8 cellular contexts compared by ENCODE assay signal in the genomic region with DNA sequence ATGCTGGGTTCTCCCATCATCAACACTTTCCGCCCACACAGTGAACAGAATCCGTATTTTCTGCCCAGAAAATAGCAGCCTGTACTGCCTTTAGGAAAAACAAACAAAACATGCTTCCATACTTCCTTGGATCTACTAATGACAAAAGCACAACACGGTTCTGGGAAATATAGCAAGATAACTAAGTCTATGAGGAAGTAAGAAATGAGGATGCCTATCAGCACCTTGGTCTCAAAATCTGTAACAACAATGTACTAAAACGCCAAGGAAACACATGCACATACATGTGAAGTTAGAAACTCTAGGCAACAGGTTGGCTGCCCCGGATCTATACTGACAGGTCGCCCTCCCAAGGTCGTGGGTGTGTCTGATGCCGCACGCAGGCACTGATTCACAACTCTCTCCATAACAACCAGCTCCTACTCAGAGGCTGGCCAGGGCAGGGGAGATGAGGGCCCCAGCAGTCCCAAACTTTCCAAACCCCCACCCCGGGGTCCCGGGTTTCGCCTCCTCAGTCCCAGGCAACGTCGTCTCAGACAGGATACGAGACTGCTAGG. TPM values are rescaled to one million over a fixed set of nuclear protein-coding genes. Genes with fewer than 3 reads are reported as not detected.
DNase-seq lines count a peak whose midpoint lies in the region; ATAC-seq, FAIRE-seq and TF ChIP-seq lines count a peak whose summit lies in the region.

No MANE protein-coding gene starts in this region.

- no peaks in the 10 kb centered on the region for H3K27me3 Mint-ChIP-seq in naive B cell
- H3K27me3 Mint-ChIP-seq in stimulated activated naive B cell treated with anti-CD40 and anti-IgM and Interleukin-4, amounts not matched to agents 10 μg/mL and 1 μg/mL and 100 μg/mL, for 72 hours, result no peaks in the 10 kb centered on the region

- no peaks in the 10 kb centered on the region for H3K9me3 Mint-ChIP-seq in naive B cell
- no peaks in the 10 kb centered on the region for H3K9me3 Mint-ChIP-seq in stimulated activated naive B cell treated with anti-CD40 and anti-IgM and Interleukin-4, amounts not matched to agents 10 μg/mL and 1 μg/mL and 100 μg/mL, for 72 hours

- FAIRE-seq in GM18507 (lab: Jason Lieb, UNC), result peak; percentile 49

- H3K4me1 Mint-ChIP-seq in naive B cell, result peaks cover 33 to 62% (median 55%) of the 10 kb centered on the region in 3 donors
- H3K4me1 Mint-ChIP-seq in stimulated activated naive B cell treated with anti-CD40 and anti-IgM and Interleukin-4, amounts not matched to agents 10 μg/mL and 1 μg/mL and 100 μg/mL, for 72 hours, result peaks cover 31 to 48% of the 10 kb centered on the region in 2 donors

- H3K36me3 Mint-ChIP-seq in naive B cell, result peaks cover 0 to 5% of the 10 kb centered on the region in 2 donors
- H3K36me3 Mint-ChIP-seq in stimulated activated naive B cell treated with anti-CD40 and anti-IgM and Interleukin-4, amounts not matched to agents 10 μg/mL and 1 μg/mL and 100 μg/mL, for 72 hours, result peaks cover 1 to 7% of the 10 kb centered on the region in 2 donors

- H3K4me3 Mint-ChIP-seq in naive B cell, result peak overlapping the region; percentile 88 to 97 (median 93)
- H3K4me3 Mint-ChIP-seq in stimulated activated naive B cell treated with anti-CD40 and anti-IgM and Interleukin-4, amounts not matched to agents 10 μg/mL and 1 μg/mL and 100 μg/mL, for 72 hours, result peak overlapping the region; percentile 91 to 93

- ATAC-seq in HG02870 (IDR thresholded peaks at IDR 0.05; ENCODE audit: unreplicated experiment), result peak; percentile 23
- ATAC-seq in naive B cell (ENCODE audit: low read depth in 2 of 2), result peak; percentile 50 to 54
- ATAC-seq in stimulated activated naive B cell treated with anti-CD40 and anti-IgM and Interleukin-4, amounts not matched to agents 10 μg/mL and 1 μg/mL and 100 μg/mL, for 72 hours (replicated peaks), result peak; percentile 59 to 67

- DNase-seq in GM18507 (ENCODE audit: extremely low spot score, insufficient read length, low read depth) (peak; percentile 2), NCI-H345 treated with DMSO at 0.1 percent for 48 hours (lab: John Stamatoyannopoulos, UW; ENCODE audit: unreplicated experiment) (peak; percentile 49), activated T-cell treated with anti-CD3 and anti-CD28 coated beads for 1 hour (ENCODE audit: low read depth) (peak; percentile 43), epithelial cell of esophagus (ENCODE audit: low read depth) (peak; percentile 67), naive B cell (peak; percentile 67), NCI-H2196 (lab: John Stamatoyannopoulos, UW; ENCODE audit: unreplicated experiment) (no peak)
- peak; percentile 34 for DNase-seq in stimulated activated naive B cell treated with anti-CD40 and anti-IgM and Interleukin-4, amounts not matched to agents 10 μg/mL and 1 μg/mL and 100 μg/mL, for 72 hours

- peak overlapping the region; percentile 78 to 99 (median 98) for H3K27ac Mint-ChIP-seq in naive B cell
- H3K27ac Mint-ChIP-seq in stimulated activated naive B cell treated with anti-CD40 and anti-IgM and Interleukin-4, amounts not matched to agents 10 μg/mL and 1 μg/mL and 100 μg/mL, for 72 hours, result peak overlapping the region; percentile 98

- no peak for TF ChIP-seq CTCF in epithelial cell of esophagus (IDR thresholded peaks at IDR 0.05; ENCODE audit: insufficient read depth, low read depth, low read length, missing control alignments)

- peak overlapping the region; percentile 75 for H3K4me3 ChIP-seq in epithelial cell of esophagus (ENCODE audit: low read length)

RNA-seq across cellular contexts. Expression of a gene that starts 0.7 kb away (rescaled TPM):
- 10 to 100 TPM in 5 of 6 donors, 1 to 10 TPM in 1; 3.5 to 29.1 (median 20.2) TPM for polyA plus RNA-seq in naive B cell (ENCODE audit: low read depth in 6 of 6)
